ENCODE assay signal across 8 cellular contexts in genomic region chr7:816300-816750, GRCh38. TPM values are rescaled to one million over a fixed set of nuclear protein-coding genes. Genes with fewer than 3 reads are reported as not detected.
DNase-seq lines count a peak whose midpoint lies in the region; ATAC-seq, FAIRE-seq and TF ChIP-seq lines count a peak whose summit lies in the region.

No MANE protein-coding gene starts in this region.

- H3K4me3 ChIP-seq in kidney (ENCODE audit: low read length in 2 of 2), result peak overlapping the region in 1 of 2 donors; percentile 59

- no peak for TF ChIP-seq CTCF in kidney (IDR thresholded peaks at IDR 0.05; ENCODE audit: borderline replicate concordance, extremely low read depth, insufficient read depth)

- no peaks in the 10 kb centered on the region for H3K36me3 ChIP-seq in kidney (ENCODE audit: control insufficient read depth in 1 of 2, insufficient read depth in 2 of 2, low read length in 2 of 2)

- no peak overlapping the region for H3K27ac ChIP-seq in kidney (ENCODE audit: low read depth in 2 of 2, low read length in 2 of 2)

- TF ChIP-seq POLR2A in GM19193 (IDR thresholded peaks at IDR 0.05; ENCODE audit: extremely low read depth, insufficient read depth, insufficient read length), result peak; percentile 67

- peaks cover 4 to 16% of the 10 kb centered on the region in 2 donors for H3K4me1 ChIP-seq in kidney (ENCODE audit: control insufficient read depth in 1 of 2, insufficient read depth in 1 of 2, low read depth in 1 of 2, low read length in 2 of 2)

- peak; percentile 86 for ATAC-seq in HG03354 (IDR thresholded peaks at IDR 0.05; ENCODE audit: poor library complexity, severe bottlenecking, unreplicated experiment)
- peak; percentile 98 to 99 for ATAC-seq in activated CD4-positive, CD25-positive, alpha-beta regulatory T cell treated with anti-CD3 and anti-CD28 coated beads, Interleukin-2, amount 50 U/mL, for 24 hours

- FAIRE-seq in kidney (lab: Jason Lieb, UNC), result no peak

- no peak overlapping the region for H3K9ac ChIP-seq in kidney (ENCODE audit: low read length in 2 of 2)

- intact Hi-C loops in kidney (cut with DNase I), result no loop called here

- H3K9me3 ChIP-seq in kidney (ENCODE audit: control insufficient read depth in 1 of 2, low read length in 2 of 2), result no peaks in the 10 kb centered on the region

- DNase-seq in AML-193 (lab: John Stamatoyannopoulos, UW), result peak; percentile 57 to 72
- DNase-seq in NCI-H446 treated with DMSO at 0.1 percent for 48 hours (lab: John Stamatoyannopoulos, UW), result peak; percentile 93
- peak; percentile 96 for DNase-seq in central memory CD4-positive, alpha-beta T cell
- DNase-seq in kidney, result peak; percentile 100
- DNase-seq in stimulated activated CD4-positive, alpha-beta T cell treated with anti-CD3 and anti-CD28 coated beads, Interleukin-15, amount 100 ng/mL, for 48 hours (ENCODE audit: low read depth in 2 of 2), result peak; percentile 92 to 96

RNA-seq across cellular contexts. Expression of gene SUN1, which starts 16.0 kb away (rescaled TPM):
- 168 TPM for total RNA-seq in kidney
- polyA plus RNA-seq in kidney (ENCODE audit: insufficient read depth, low read depth, low replicate concordance), result 40.4 TPM
